Comparison of ENCODE assay signal across 9 cellular contexts in the genomic region with DNA sequence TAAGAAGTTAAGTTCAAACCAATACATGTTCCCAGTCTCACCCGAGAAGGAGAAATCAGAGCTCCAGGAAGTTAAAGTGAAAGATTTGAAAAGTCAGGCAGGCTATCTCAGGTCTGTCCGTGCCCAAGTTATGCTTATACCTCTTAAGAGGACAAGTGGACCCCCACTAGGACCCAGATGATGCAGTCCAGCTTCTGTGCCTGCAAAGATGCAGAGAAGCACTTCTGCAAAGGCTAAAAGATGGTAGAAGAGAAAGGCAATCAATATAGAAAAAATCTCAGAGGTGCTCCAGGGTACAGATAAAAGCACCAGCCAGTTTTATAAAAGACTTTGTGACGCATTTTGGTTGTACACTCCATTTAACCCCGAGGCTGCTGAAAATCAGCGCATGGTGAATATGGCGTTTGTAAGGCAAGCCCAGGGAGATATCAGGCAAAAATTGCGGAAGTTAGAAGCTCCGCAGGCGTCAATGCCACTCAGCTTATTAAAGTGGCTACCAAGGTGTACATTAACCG. TPM values are rescaled to one million over a fixed set of nuclear protein-coding genes. Genes with fewer than 3 reads are reported as not detected.
DNase-seq lines count a peak whose midpoint lies in the region; ATAC-seq and TF ChIP-seq lines count a peak whose summit lies in the region.
"Had no signal": no experiment of that assay in that cellular context is flagged by ENCODE, and none has a peak within 500 bp of the region (broad histone marks: within the 10 kb centered on the region; RNA-seq: fewer than 3 reads in every experiment).

No MANE protein-coding gene starts in this region.

- H3K9ac ChIP-seq in ES-I3 (ENCODE audit: low read depth, low read length) = peak overlapping the region; percentile 64

- H3K4me1 ChIP-seq in ES-I3 (ENCODE audit: insufficient read depth, low read length) = peaks cover 21% of the 10 kb centered on the region
- H3K4me1 ChIP-seq in testis = peaks cover 3% of the 10 kb centered on the region

- peak overlapping the region; percentile 56 for H3K4me3 ChIP-seq in astrocyte of the spinal cord (ENCODE audit: low read depth, low read length)
- peak overlapping the region; percentile 34 for H3K4me3 ChIP-seq in kidney epithelial cell (ENCODE audit: low read depth, low read length)
- peak overlapping the region; percentile 46 to 54 for H3K4me3 ChIP-seq in testis

- in situ Hi-C loops in astrocyte of the spinal cord (cut with HindIII; ENCODE audit: low sequenced_read_pairs) = no loop called here

- intact Hi-C loops in testis (cut with DNase I; ENCODE audit: low total_unique reads) = no loop called here

- peak overlapping the region in 1 of 2 donors; percentile 11 for H3K27ac ChIP-seq in testis

- TF ChIP-seq POLR2A in testis (IDR thresholded peaks at IDR 0.05) = no peak

- TF ChIP-seq CTCF in astrocyte of the spinal cord (IDR thresholded peaks at IDR 0.05; ENCODE audit: low read depth, low read length) = no peak
- TF ChIP-seq CTCF in kidney epithelial cell (IDR thresholded peaks at IDR 0.05; ENCODE audit: insufficient read depth, low read length, poor library complexity, severe bottlenecking) = no peak
- TF ChIP-seq CTCF in testis (IDR thresholded peaks at IDR 0.05) = no peak

- peak; percentile 53 for ATAC-seq in HG02870 (IDR thresholded peaks at IDR 0.05; ENCODE audit: unreplicated experiment)
- no peak for ATAC-seq in GM21825 (IDR thresholded peaks at IDR 0.05; ENCODE audit: unreplicated experiment)
- ATAC-seq: Panc1 had no signal

- H3K27me3 ChIP-seq in kidney epithelial cell (ENCODE audit: control insufficient read depth, insufficient read depth, low read length) = no peaks in the 10 kb centered on the region
- no peaks in the 10 kb centered on the region for H3K27me3 ChIP-seq in testis

- peaks cover 2% of the 10 kb centered on the region; the same call in 1 of the 2 replicates for H3K36me3 ChIP-seq in ES-I3 (ENCODE audit: insufficient read depth, low read length)
- H3K36me3 ChIP-seq in kidney epithelial cell (ENCODE audit: control insufficient read depth, insufficient read depth, low read length) = no peaks in the 10 kb centered on the region
- H3K36me3 ChIP-seq in testis (ENCODE audit: low read depth, missing control alignments) = no peaks in the 10 kb centered on the region

- 1 to 3% methylated on average over 10 of the region's 10 CpGs for WGBS in testis, 2 donors

- 0 out of 2 replicates have a peak, but pooled peaks cover 8% of the 10 kb centered on the region for H3K9me3 ChIP-seq in ES-I3 (ENCODE audit: control insufficient read depth, insufficient read depth, low read length)
- no peaks in the 10 kb centered on the region for H3K9me3 ChIP-seq in testis

- DNase-seq in astrocyte of the spinal cord (ENCODE audit: low read depth, low spot score) = peak; percentile 58
- DNase-seq in kidney epithelial cell (ENCODE audit: low read depth) = no peak
- peak; percentile 70 for DNase-seq in testis
- no peak for DNase-seq in NCI-H510A (lab: John Stamatoyannopoulos, UW)
- DNase-seq in DMS 273 (lab: John Stamatoyannopoulos, UW; ENCODE audit: unreplicated experiment) = no peak

RNA-seq across cellular contexts. Expression of a gene that starts 9.9 kb away (rescaled TPM):
- total RNA-seq in kidney epithelial cell (2.2 TPM in 1 of 2 replicates, not detected in the other), testis (1 to 10 TPM; 3.0 to 9.8 TPM)
- 20.0 TPM for polyA plus RNA-seq in testis (ENCODE audit: insufficient read depth, low read depth, low replicate concordance)

RNA-seq across cellular contexts. Expression of a gene that starts 29.1 kb away (rescaled TPM):
- total RNA-seq in kidney epithelial cell (19.2 and 19.3 TPM in 2 replicates), testis (1 to 10 TPM; 3.4 to 8.5 TPM)
- 6.3 TPM for polyA plus RNA-seq in testis (ENCODE audit: insufficient read depth, low read depth, low replicate concordance)

Comparison
In these comparisons a context has a peak if more than half of its experiments do, and no peak if none do; other contexts are left out.
1. DNase-seq: peak in astrocyte of the spinal cord (single experiment) and testis (single experiment); none in kidney epithelial cell (single experiment), NCI-H510A (single experiment) and DMS 273 (single experiment).
2. Peak in every context shown above with its lines, with median percentiles within 50 percentile points of each other: H3K4me3 ChIP-seq.